23 cellular contexts compared by ENCODE assay signal in the genomic region with DNA sequence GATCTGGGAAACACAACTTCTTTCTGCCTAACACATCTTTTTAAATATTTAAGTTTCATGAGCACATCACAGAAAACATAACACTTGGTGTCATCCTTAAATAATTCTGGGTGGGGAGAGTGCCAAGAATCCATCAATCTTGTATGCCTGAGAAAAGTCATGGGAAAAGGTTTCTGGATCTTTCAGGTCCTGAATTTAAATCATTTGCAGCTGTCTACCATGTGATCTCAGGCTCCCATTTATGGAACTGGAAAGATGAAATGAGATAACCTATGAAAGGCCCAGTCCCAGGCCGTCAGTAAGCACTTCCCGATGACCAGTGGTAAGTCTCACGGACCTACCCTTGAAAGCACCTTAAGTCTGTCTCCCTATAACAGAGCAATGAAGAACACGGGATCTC.
"Had no signal": no experiment of that assay in that cellular context is flagged by ENCODE, and none has a peak within 500 bp of the region (broad histone marks: within the 10 kb centered on the region; RNA-seq: fewer than 3 reads in every experiment).

No MANE protein-coding gene starts in this region.

- H3K4me1 ChIP-seq: adrenal gland, body of pancreas, upper lobe of left lung had no signal

- H3K9me3 Mint-ChIP-seq: activated naive CD4-positive, alpha-beta T cell treated with anti-CD3 and anti-CD28 coated beads, Interleukin-2, amount 50 U/mL, for 24 hours; mesothelial cell of epicardium; nephron progenitor cell; stimulated activated naive B cell treated with anti-CD40 and anti-IgM and Interleukin-4, amounts not matched to agents 10 μg/mL and 1 μg/mL and 100 μg/mL, for 72 hours had no signal

- H3K36me3 ChIP-seq: adrenal gland, sigmoid colon, upper lobe of left lung had no signal

- H3K4me3 ChIP-seq: adrenal gland, body of pancreas, sigmoid colon, thoracic aorta, upper lobe of left lung had no signal

- H3K27ac ChIP-seq: adrenal gland, body of pancreas, sigmoid colon, thoracic aorta, upper lobe of left lung, VCaP had no signal

- H3K27me3 Mint-ChIP-seq: central memory CD8-positive, alpha-beta T cell; stimulated activated naive B cell treated with anti-CD40 and anti-IgM and Interleukin-4, amounts not matched to agents 10 μg/mL and 1 μg/mL and 100 μg/mL, for 72 hours had no signal

- H3K4me1 Mint-ChIP-seq: activated naive CD4-positive, alpha-beta T cell treated with anti-CD3 and anti-CD28 coated beads, Interleukin-2, amount 50 U/mL, for 24 hours; central memory CD8-positive, alpha-beta T cell; stimulated activated naive B cell treated with anti-CD40 and anti-IgM and Interleukin-4, amounts not matched to agents 10 μg/mL and 1 μg/mL and 100 μg/mL, for 72 hours had no signal

- H3K4me3 Mint-ChIP-seq: activated naive CD4-positive, alpha-beta T cell treated with anti-CD3 and anti-CD28 coated beads, Interleukin-2, amount 50 U/mL, for 24 hours; central memory CD8-positive, alpha-beta T cell; mesothelial cell of epicardium; nephron progenitor cell; stimulated activated naive B cell treated with anti-CD40 and anti-IgM and Interleukin-4, amounts not matched to agents 10 μg/mL and 1 μg/mL and 100 μg/mL, for 72 hours had no signal

- H3K27ac Mint-ChIP-seq: activated naive CD4-positive, alpha-beta T cell treated with anti-CD3 and anti-CD28 coated beads, Interleukin-2, amount 50 U/mL, for 24 hours; mesothelial cell of epicardium; stimulated activated naive B cell treated with anti-CD40 and anti-IgM and Interleukin-4, amounts not matched to agents 10 μg/mL and 1 μg/mL and 100 μg/mL, for 72 hours had no signal

- ATAC-seq: body of pancreas; left lobe of liver; stimulated activated naive B cell treated with anti-CD40 and anti-IgM and Interleukin-4, amounts not matched to agents 10 μg/mL and 1 μg/mL and 100 μg/mL, for 72 hours had no signal

- DNase-seq: activated CD4-positive, alpha-beta T cell treated with anti-CD3 and anti-CD28 coated beads, Interleukin-2, amount 50 U/mL, for 1 hour; activated CD4-positive, CD25-positive, alpha-beta regulatory T cell treated with anti-CD3 and anti-CD28 coated beads, Interleukin-2, amount 50 U/mL, for 72 hours; activated CD8-positive, alpha-beta memory T cell treated with anti-CD3 and anti-CD28 coated beads, Interleukin-2, amount 50 U/mL, for 4 hours; activated gamma-delta T cell; adrenal gland; body of pancreas; effector CD4-positive, alpha-beta T cell; hypothalamus; nephron progenitor cell; nucleus accumbens; posterior cingulate gyrus; sigmoid colon; stimulated activated naive B cell treated with anti-CD40 and anti-IgM and Interleukin-4, amounts not matched to agents 10 μg/mL and 1 μg/mL and 100 μg/mL, for 72 hours; T-helper 2 cell; upper lobe of left lung had no signal

- H3K9me3 ChIP-seq: adrenal gland, body of pancreas, sigmoid colon, thoracic aorta, upper lobe of left lung had no signal

- H3K36me3 Mint-ChIP-seq: activated naive CD4-positive, alpha-beta T cell treated with anti-CD3 and anti-CD28 coated beads, Interleukin-2, amount 50 U/mL, for 24 hours; mesothelial cell of epicardium; stimulated activated naive B cell treated with anti-CD40 and anti-IgM and Interleukin-4, amounts not matched to agents 10 μg/mL and 1 μg/mL and 100 μg/mL, for 72 hours had no signal

- H3K27me3 ChIP-seq: adrenal gland, body of pancreas, sigmoid colon, upper lobe of left lung had no signal

- FAIRE-seq: frontal cortex, keratinocyte had no signal
